In genomic region chr2:1910562-1911256, GRCh38 we compare ENCODE assay signal across 11 cellular contexts.
DNase-seq lines count a peak whose midpoint lies in the region; ATAC-seq and TF ChIP-seq lines count a peak whose summit lies in the region.
"Had no signal": no experiment of that assay in that cellular context is flagged by ENCODE, and none has a peak within 500 bp of the region (broad histone marks: within the 10 kb centered on the region; RNA-seq: fewer than 3 reads in every experiment).

No MANE protein-coding gene starts in this region.

- no peak for ATAC-seq in HG03039 (IDR thresholded peaks at IDR 0.05; ENCODE audit: unreplicated experiment)
- ATAC-seq in effector memory CD8-positive, alpha-beta T cell (replicated peaks) = no peak

- H3K27ac Mint-ChIP-seq in effector memory CD8-positive, alpha-beta T cell = no peak overlapping the region

- DNase-seq in NCI-H2107 treated with DMSO at 0.1 percent for 48 hours (lab: John Stamatoyannopoulos, UW; ENCODE audit: unreplicated experiment) (peak; percentile 25), NCI-H2107 (lab: John Stamatoyannopoulos, UW) (no peak), NCI-H526 treated with DMSO at 0.1 percent for 48 hours (lab: John Stamatoyannopoulos, UW) (peak; percentile 21), fibroblast of the aortic adventitia (ENCODE audit: low read depth) (peak; percentile 3), putamen (ENCODE audit: low spot score) (peak; percentile 53), activated gamma-delta T cell (lab: John Stamatoyannopoulos, UW) (no peak)
- no peak for DNase-seq in effector memory CD8-positive, alpha-beta T cell
- DNase-seq: activated gamma-delta T cell treated with Interleukin-2 at 50 U/mL for 16 hours, sigmoid colon had no signal

- no peaks in the 10 kb centered on the region for H3K9me3 Mint-ChIP-seq in effector memory CD8-positive, alpha-beta T cell

- H3K4me3 ChIP-seq in fibroblast of the aortic adventitia (ENCODE audit: low read depth, low read length) = no peak overlapping the region
- H3K4me3 ChIP-seq: A549, sigmoid colon had no signal

- H3K4me1 Mint-ChIP-seq in effector memory CD8-positive, alpha-beta T cell (ENCODE audit: low read depth in 2 of 2) = peaks cover 0 to 5% of the 10 kb centered on the region in 2 donors

- no peak overlapping the region for H3K4me3 Mint-ChIP-seq in effector memory CD8-positive, alpha-beta T cell

- peaks cover 0 to 14% of the 10 kb centered on the region in 2 donors for H3K27me3 Mint-ChIP-seq in effector memory CD8-positive, alpha-beta T cell

- no peaks in the 10 kb centered on the region for H3K36me3 Mint-ChIP-seq in effector memory CD8-positive, alpha-beta T cell (ENCODE audit: insufficient read depth)

- no peak for TF ChIP-seq CTCF in fibroblast of the aortic adventitia (IDR thresholded peaks at IDR 0.05; ENCODE audit: insufficient read depth, low read length)

Comparison
In these comparisons a context has a peak if more than half of its experiments do, and no peak if none do; other contexts are left out.
1. DNase-seq: peak in NCI-H2107 treated with DMSO at 0.1 percent for 48 hours (single experiment), NCI-H526 treated with DMSO at 0.1 percent for 48 hours (single experiment), fibroblast of the aortic adventitia (single experiment) and putamen (single experiment); none in NCI-H2107 (single experiment), activated gamma-delta T cell (single experiment) and effector memory CD8-positive, alpha-beta T cell (0 of 3).